ENCODE assay signal across 12 cellular contexts in the genomic region with DNA sequence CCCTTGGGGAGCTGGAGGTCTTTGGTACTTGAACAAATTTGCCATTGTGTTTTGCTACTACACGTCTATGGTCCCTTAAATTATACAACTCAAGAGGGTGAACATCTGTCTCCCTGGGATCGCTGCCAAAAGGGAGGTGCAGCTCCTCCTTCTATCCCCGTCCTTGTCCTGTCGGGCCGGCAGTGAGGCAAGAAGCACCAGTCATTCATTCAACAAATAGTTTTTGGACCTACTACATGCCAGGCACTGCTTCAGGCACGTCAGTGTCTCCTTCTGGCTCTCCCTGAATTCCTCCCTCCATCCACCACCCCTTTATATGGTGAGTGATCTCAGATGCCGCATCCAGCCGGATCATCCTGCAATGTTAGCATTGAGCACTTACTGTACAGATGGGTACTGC. TPM values are rescaled to one million over a fixed set of nuclear protein-coding genes. Genes with fewer than 3 reads are reported as not detected.
DNase-seq lines count a peak whose midpoint lies in the region; ATAC-seq and TF ChIP-seq lines count a peak whose summit lies in the region.
"Had no signal": no experiment of that assay in that cellular context is flagged by ENCODE, and none has a peak within 500 bp of the region (broad histone marks: within the 10 kb centered on the region; RNA-seq: fewer than 3 reads in every experiment).

No MANE protein-coding gene starts in this region.

- no peak for ATAC-seq in T-cell (replicated peaks in 1 of 4)
- ATAC-seq in activated T-cell treated with anti-CD3 and anti-CD28 coated beads, Interleukin-2, amount 50 U/mL, for 4 hours, result no peak
- ATAC-seq: CD8-positive, alpha-beta T cell had no signal

- peaks cover 29 to 36% (median 34%) of the 10 kb centered on the region in 3 donors for H3K4me1 Mint-ChIP-seq in T-cell
- peaks cover 25% of the 10 kb centered on the region for H3K4me1 Mint-ChIP-seq in activated T-cell treated with anti-CD3 and anti-CD28 coated beads, Interleukin-2, amount 50 U/mL, for 4 hours (ENCODE audit: low read depth)

- no peak overlapping the region for H3K27ac Mint-ChIP-seq in T-cell
- H3K27ac Mint-ChIP-seq: CD8-positive, alpha-beta T cell had no signal

- no peaks in the 10 kb centered on the region for H3K9me3 ChIP-seq in ascending aorta
- H3K9me3 ChIP-seq: right atrium auricular region had no signal

- no peak overlapping the region for H3K4me3 Mint-ChIP-seq in T-cell
- H3K4me3 Mint-ChIP-seq in activated T-cell treated with anti-CD3 and anti-CD28 coated beads, Interleukin-2, amount 50 U/mL, for 4 hours, result no peak overlapping the region
- H3K4me3 Mint-ChIP-seq: CD8-positive, alpha-beta T cell had no signal

- DNase-seq in DMS79 treated with DMSO at 0.1 percent for 48 hours (lab: John Stamatoyannopoulos, UW) (peak; percentile 76), NCI-H2029 (lab: John Stamatoyannopoulos, UW) (peak; percentile 84), RWPE1 (ENCODE audit: low spot score) (peak; percentile 54), left kidney (ENCODE audit: low read depth, low spot score) (peak; percentile 45), GM19240 (ENCODE audit: insufficient read length, low spot score) (no peak), T-cell (no peak), ascending aorta (ENCODE audit: low spot score in 2 of 2) (no peak)
- DNase-seq in activated T-cell treated with anti-CD3 and anti-CD28 coated beads, Interleukin-2, amount 50 U/mL, for 4 hours, result no peak
- DNase-seq: activated gamma-delta T cell; CD8-positive, alpha-beta T cell; mesendoderm had no signal

- peaks cover 10 to 15% of the 10 kb centered on the region in 2 donors for H3K36me3 ChIP-seq in ascending aorta

- CTCF ChIA-PET in RWPE1 (lab: Yijun Ruan, JAX) (no interaction called here), T-cell (lab: Charles Lee) (interaction anchor here in 1 of 2 donors (0.6 kb wide), 2 partner anchors 10 to 698 kb away, joined by 3 read pairs; no protein-coding TSS in a partner anchor)

- H3K27ac ChIP-seq in RWPE1, result no peak overlapping the region
- H3K27ac ChIP-seq in ascending aorta, result no peak overlapping the region
- H3K27ac ChIP-seq: right atrium auricular region had no signal

- peaks cover 12% of the 10 kb centered on the region for H3K36me3 Mint-ChIP-seq in T-cell
- peaks cover 19% of the 10 kb centered on the region for H3K36me3 Mint-ChIP-seq in activated T-cell treated with anti-CD3 and anti-CD28 coated beads, Interleukin-2, amount 50 U/mL, for 4 hours (ENCODE audit: insufficient read depth)

- no peak overlapping the region for H3K4me3 ChIP-seq in ascending aorta
- H3K4me3 ChIP-seq: right atrium auricular region had no signal

- no peak for TF ChIP-seq CTCF in RWPE1 (conservative IDR thresholded peaks at IDR 0.05; ENCODE audit: low read depth)
- TF ChIP-seq CTCF in ascending aorta (IDR thresholded peaks at IDR 0.05), result no peak

- H3K27me3 ChIP-seq in ascending aorta, result peaks cover 4% of the 10 kb centered on the region
- H3K27me3 ChIP-seq: right atrium auricular region had no signal

- H3K4me1 ChIP-seq in ascending aorta, result peaks cover 9 to 15% of the 10 kb centered on the region in 2 donors

- intact Hi-C loops in ascending aorta (cut with DNase I), result loop anchor here (5.0 to 10.0 kb wide), 3 partner anchors 426 to 574 kb away; partner anchors contain the start of genes NAT9 and SDK2

- H3K9me3 Mint-ChIP-seq in T-cell, result no peaks in the 10 kb centered on the region
- no peaks in the 10 kb centered on the region for H3K9me3 Mint-ChIP-seq in activated T-cell treated with anti-CD3 and anti-CD28 coated beads, Interleukin-2, amount 50 U/mL, for 4 hours
- H3K9me3 Mint-ChIP-seq: CD8-positive, alpha-beta T cell had no signal

- H3K27me3 Mint-ChIP-seq in T-cell, result peaks cover 14 to 27% of the 10 kb centered on the region in 2 donors
- peaks cover 26% of the 10 kb centered on the region for H3K27me3 Mint-ChIP-seq in activated T-cell treated with anti-CD3 and anti-CD28 coated beads, Interleukin-2, amount 50 U/mL, for 4 hours (ENCODE audit: low read depth)

- POLR2A ChIA-PET in RWPE1 (lab: Yijun Ruan, JAX; ENCODE audit: low non-redundant PET) (interaction anchor here (0.6 kb wide), 1 partner anchor 890 kb away, joined by 4 read pairs; no protein-coding TSS in a partner anchor), T-cell (lab: Charles Lee) (no interaction called here)

RNA-seq across cellular contexts. Expression of gene RPL38, which starts 2.2 kb away (rescaled TPM):
- total RNA-seq in T-cell (1,000 to 10,000 TPM; 1,569 to 1,786 (median 1,717) TPM), ascending aorta (243 TPM)
- 1,000 to 10,000 TPM; 1,282 to 1,442 (median 1,420) TPM for total RNA-seq in activated T-cell treated with anti-CD3 and anti-CD28 coated beads, Interleukin-2, amount 50 U/mL, for 4 hours

RNA-seq across cellular contexts. Expression of gene TTYH2, which starts 12.1 kb away (rescaled TPM):
- total RNA-seq in T-cell, result 10 to 100 TPM; 10.0 to 21.7 (median 16.0) TPM
- total RNA-seq in ascending aorta, result 30.3 TPM
- 1 to 10 TPM; 2.0 to 4.5 (median 3.5) TPM for total RNA-seq in activated T-cell treated with anti-CD3 and anti-CD28 coated beads, Interleukin-2, amount 50 U/mL, for 4 hours

Comparison
In these comparisons a context has a peak if more than half of its experiments do, and no peak if none do; other contexts are left out.
1. DNase-seq: peak in DMS79 treated with DMSO at 0.1 percent for 48 hours (single experiment), NCI-H2029 (single experiment), RWPE1 (single experiment) and left kidney (single experiment); none in GM19240 (single experiment), T-cell (0 of 34), ascending aorta (0 of 2) and activated T-cell treated with anti-CD3 and anti-CD28 coated beads, Interleukin-2, amount 50 U/mL, for 4 hours (single experiment).